In genomic region chr16:79264237-79265104, GRCh38 we compare ENCODE assay signal across 27 cellular contexts.
A peak's percentile ranks its signal among the peaks of the same experiment; 100 is the strongest.
DNase-seq lines count a peak whose midpoint lies in the region; ATAC-seq and TF ChIP-seq lines count a peak whose summit lies in the region.
"Had no signal": no experiment of that assay in that cellular context is flagged by ENCODE, and none has a peak within 500 bp of the region (broad histone marks: within the 10 kb centered on the region; RNA-seq: fewer than 3 reads in every experiment).

No MANE protein-coding gene starts in this region.

- no peak for TF ChIP-seq CTCF in left lung (IDR thresholded peaks at IDR 0.05)

- H3K27ac ChIP-seq in left lung: no peak overlapping the region
- H3K27ac ChIP-seq: body of pancreas, esophagus muscularis mucosa, gastrocnemius medialis, SJSA1 had no signal

- DNase-seq in Ammon's horn (ENCODE audit: low spot score) (peak; percentile 37), CD1c-positive myeloid dendritic cell (ENCODE audit: extremely low spot score) (peak; percentile 92), SK-MEL-5 (ENCODE audit: low read depth, low spot score) (peak; percentile 3), left lung (no peak)
- DNase-seq in activated CD4-positive, CD25-positive, alpha-beta regulatory T cell treated with anti-CD3 and anti-CD28 coated beads, Interleukin-2, amount 50 U/mL, for 72 hours: no peak
- DNase-seq: activated CD4-positive, CD25-positive, alpha-beta regulatory T cell; activated naive CD8-positive, alpha-beta T cell treated with anti-CD3 and anti-CD28 coated beads, Interleukin-2, amount 10 ng/mL, durations not matched to agents 7 days and 5 days; DMS79; gastrocnemius medialis; KG1; kidney; NCI-H1092; NCI-H187 treated with DMSO at 0.1 percent for 48 hours; NCI-H2227 treated with DMSO at 0.1 percent for 48 hours; NCI-H748 treated with DMSO at 0.1 percent for 48 hours; occipital lobe; PC-3; retina; spleen; stimulated activated CD4-positive, alpha-beta T cell treated with anti-CD3 and anti-CD28 coated beads, Interleukin-4, amount 100 ng/mL, for 1 hour; stimulated activated naive CD8-positive, alpha-beta T cell treated with anti-CD3 and anti-CD28 coated beads, Interleukin-15, Interleukin-2, amounts not matched to agents 100 U/mL and 50 U/mL, for 24 hours; T1000 had no signal

- no peak overlapping the region for H3K4me3 ChIP-seq in left lung
- H3K4me3 ChIP-seq: body of pancreas, esophagus muscularis mucosa, gastrocnemius medialis, SJSA1, spleen had no signal

- no peaks in the 10 kb centered on the region for H3K27me3 ChIP-seq in left lung
- H3K27me3 ChIP-seq: body of pancreas, esophagus muscularis mucosa, gastrocnemius medialis, SJSA1 had no signal

- peak; percentile 54 for ATAC-seq in left lung
- no peak for ATAC-seq in HG03135 (IDR thresholded peaks at IDR 0.05; ENCODE audit: unreplicated experiment)
- ATAC-seq in GM18861 (IDR thresholded peaks at IDR 0.05; ENCODE audit: unreplicated experiment): no peak
- ATAC-seq: body of pancreas; gastrocnemius medialis; PC-3; stimulated activated naive CD8-positive, alpha-beta T cell treated with anti-CD3 and anti-CD28 coated beads, Interleukin-15, Interleukin-2, amounts not matched to agents 100 U/mL and 50 U/mL, for 24 hours had no signal

- H3K4me1 ChIP-seq in left lung: no peaks in the 10 kb centered on the region
- H3K4me1 ChIP-seq: body of pancreas, SJSA1 had no signal

- H3K9me3 ChIP-seq in left lung: no peaks in the 10 kb centered on the region
- H3K9me3 ChIP-seq: body of pancreas, esophagus muscularis mucosa, gastrocnemius medialis, SJSA1, spleen had no signal

- no peaks in the 10 kb centered on the region for H3K36me3 ChIP-seq in left lung
- H3K36me3 ChIP-seq: esophagus muscularis mucosa, gastrocnemius medialis, SJSA1, spleen had no signal

- in situ Hi-C loops in SK-MEL-5 (cut with HindIII; ENCODE audit: low pct_unique_long_range_greater_than_20kb, low sequenced_read_pairs): no loop called here

- intact Hi-C loops in left lung (cut with DNase I): no loop called here

Comparison
In these comparisons a context has a peak if more than half of its experiments do, and no peak if none do; other contexts are left out.
1. DNase-seq: peak in Ammon's horn (single experiment), CD1c-positive myeloid dendritic cell (single experiment) and SK-MEL-5 (single experiment); none in left lung (0 of 2) and activated CD4-positive, CD25-positive, alpha-beta regulatory T cell treated with anti-CD3 and anti-CD28 coated beads, Interleukin-2, amount 50 U/mL, for 72 hours (single experiment).